ENCODE assay signal across 8 cellular contexts in genomic region chr17:32486091-32486700, GRCh38. TPM values are rescaled to one million over a fixed set of nuclear protein-coding genes. Genes with fewer than 3 reads are reported as not detected.
A peak's percentile ranks its signal among the peaks of the same experiment; 100 is the strongest.
DNase-seq lines count a peak whose midpoint lies in the region; ATAC-seq and TF ChIP-seq lines count a peak whose summit lies in the region.

No MANE protein-coding gene starts in this region.

- peak; percentile 78 for DNase-seq in ELR (ENCODE audit: low read depth)
- peak; percentile 71 for DNase-seq in HCEC 1CT
- peak; percentile 87 for DNase-seq in NCI-H1092 treated with DMSO at 0.1 percent for 48 hours (lab: John Stamatoyannopoulos, UW)
- peak; percentile 66 to 74 (median 70) for DNase-seq in T-helper 17 cell
- DNase-seq in astrocyte of the cerebellum (ENCODE audit: low read depth): peak; percentile 24
- DNase-seq in hypothalamus (lab: John Stamatoyannopoulos, UW): peak in 49 of 51 donors; percentile 32 to 91 (median 78)
- no peak for DNase-seq in retinal pigment epithelial cell (ENCODE audit: low read depth)

- H3K4me3 ChIP-seq in astrocyte of the cerebellum (ENCODE audit: low read depth, low read length): peak overlapping the region; percentile 52
- peak overlapping the region; percentile 40 for H3K4me3 ChIP-seq in retinal pigment epithelial cell (ENCODE audit: low read length)

- peaks cover 6% of the 10 kb centered on the region for H3K36me3 Mint-ChIP-seq in T-helper 17 cell (ENCODE audit: low read depth)

- TF ChIP-seq CTCF in astrocyte of the cerebellum (IDR thresholded peaks at IDR 0.05; ENCODE audit: low read depth, low read length, missing control alignments): no peak
- TF ChIP-seq CTCF in retinal pigment epithelial cell (conservative IDR thresholded peaks at IDR 0.05; ENCODE audit: low read depth, low read length): no peak

- peaks cover 35% of the 10 kb centered on the region for H3K4me1 Mint-ChIP-seq in T-helper 17 cell

- in situ Hi-C loops in astrocyte of the cerebellum (cut with HindIII; ENCODE audit: low sequenced_read_pairs): no loop called here

- ATAC-seq in T-helper 17 cell: peak; percentile 82
- no peak for ATAC-seq in GM18873 (IDR thresholded peaks at IDR 0.05; ENCODE audit: low FRiP score, unreplicated experiment)

- H3K27me3 Mint-ChIP-seq in T-helper 17 cell: no peaks in the 10 kb centered on the region

- no peaks in the 10 kb centered on the region for H3K9me3 ChIP-seq in T-helper 17 cell (ENCODE audit: control insufficient read depth, low read length, poor library complexity, severe bottlenecking)

- peak overlapping the region; percentile 51 for H3K27ac Mint-ChIP-seq in T-helper 17 cell

- peak overlapping the region; percentile 85 for H3K4me3 Mint-ChIP-seq in T-helper 17 cell

RNA-seq across cellular contexts. Expression of gene CDK5R1, which starts 0.6 kb away (rescaled TPM):
- 1 to 10 TPM; 8.0 to 8.2 TPM for total RNA-seq in T-helper 17 cell

RNA-seq across cellular contexts. Expression of gene PSMD11, which starts 41.9 kb away (rescaled TPM):
- 10 to 100 TPM; 66.1 to 81.7 TPM for total RNA-seq in T-helper 17 cell
